1 cellular context compared by ENCODE assay signal in genomic region chr10:13537985-13538384, GRCh38. TPM values are rescaled to one million over a fixed set of nuclear protein-coding genes. Genes with fewer than 3 reads are reported as not detected.
"Had no signal": no experiment of that assay in that cellular context is flagged by ENCODE, and none has a peak within 500 bp of the region (broad histone marks: within the 10 kb centered on the region; RNA-seq: fewer than 3 reads in every experiment).

No MANE protein-coding gene starts in this region.

RNA-seq across cellular contexts. Expression of gene BEND7, which starts 9.2 kb away (rescaled TPM):
- total RNA-seq: GM12878 had no signal
- polyA plus RNA-seq: GM12878 had no signal
